8 cellular contexts compared by ENCODE assay signal in the genomic region with DNA sequence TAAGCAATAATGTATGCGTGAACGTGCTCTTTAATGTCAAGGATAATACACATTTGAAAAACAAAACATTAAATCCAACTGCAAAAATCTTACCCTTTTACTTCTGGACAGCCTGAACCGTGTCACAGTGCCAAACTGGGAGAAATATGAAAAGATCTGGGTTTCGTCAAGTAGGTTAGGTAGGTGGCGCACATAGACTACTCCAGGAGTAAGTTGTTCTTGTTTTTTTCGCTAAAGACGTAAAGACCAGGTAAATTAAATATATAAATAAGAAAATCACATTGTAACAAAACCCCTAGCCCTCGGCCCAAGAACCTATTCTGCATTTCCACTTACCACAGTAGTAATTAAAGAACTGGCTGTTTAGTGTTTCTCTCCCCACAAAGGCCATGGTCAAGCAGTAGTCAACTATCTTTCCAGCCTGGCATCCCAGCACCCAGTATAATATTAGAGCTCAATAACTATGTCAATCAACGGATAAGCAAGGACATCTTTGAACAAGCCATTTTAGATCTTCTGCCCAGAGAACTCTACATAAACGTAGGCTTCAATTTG. TPM values are rescaled to one million over a fixed set of nuclear protein-coding genes. Genes with fewer than 3 reads are reported as not detected.
A peak's percentile ranks its signal among the peaks of the same experiment; 100 is the strongest.
DNase-seq lines count a peak whose midpoint lies in the region; ATAC-seq and TF ChIP-seq lines count a peak whose summit lies in the region.

No MANE protein-coding gene starts in this region.

- H3K36me3 ChIP-seq in naive thymus-derived CD4-positive, alpha-beta T cell (ENCODE audit: control insufficient read depth in 2 of 3, insufficient read depth in 3 of 3, low read length in 3 of 3): peaks cover 10 to 33% (median 19%) of the 10 kb centered on the region in 3 experiments

- H3K4me1 Mint-ChIP-seq in naive thymus-derived CD4-positive, alpha-beta T cell: peaks cover 20 to 63% (median 48%) of the 10 kb centered on the region in 7 donors

- peaks cover 12 to 24% (median 15%) of the 10 kb centered on the region in 5 donors for H3K36me3 Mint-ChIP-seq in naive thymus-derived CD4-positive, alpha-beta T cell

- H3K4me1 ChIP-seq in naive thymus-derived CD4-positive, alpha-beta T cell (ENCODE audit: control insufficient read depth in 2 of 2, insufficient read depth in 2 of 2, low read length in 2 of 2): peaks cover 13 to 19% of the 10 kb centered on the region in 2 donors

- CTCF ChIA-PET in naive thymus-derived CD4-positive, alpha-beta T cell (lab: Charles Lee): no interaction called here

- peak overlapping the region; percentile 81 to 99 (median 95) for H3K4me3 Mint-ChIP-seq in naive thymus-derived CD4-positive, alpha-beta T cell

- H3K27ac ChIP-seq in naive thymus-derived CD4-positive, alpha-beta T cell (ENCODE audit: low read depth, low read length): peak overlapping the region; percentile 89

- no peaks in the 10 kb centered on the region for H3K9me3 Mint-ChIP-seq in naive thymus-derived CD4-positive, alpha-beta T cell

- POLR2A ChIA-PET in naive thymus-derived CD4-positive, alpha-beta T cell (lab: Charles Lee): interaction anchor here (0.7 to 4.6 kb wide), 6 partner anchors 20 to 1749 kb away, joined by 3 to 61 read pairs (median 16); a partner anchor contains a TSS

- peak overlapping the region; percentile 85 to 99 (median 97) for H3K27ac Mint-ChIP-seq in naive thymus-derived CD4-positive, alpha-beta T cell

- ATAC-seq in naive thymus-derived CD4-positive, alpha-beta T cell: no peak
- no peak for ATAC-seq in HG03439 (IDR thresholded peaks at IDR 0.05; ENCODE audit: unreplicated experiment)

- TF ChIP-seq CTCF in choroid plexus epithelial cell (conservative IDR thresholded peaks at IDR 0.05; ENCODE audit: low read depth, low read length): peak; percentile 1

- H3K9me3 ChIP-seq in naive thymus-derived CD4-positive, alpha-beta T cell (ENCODE audit: control insufficient read depth in 2 of 3, low read length in 3 of 3): no peaks in the 10 kb centered on the region

- peak overlapping the region; percentile 97 for H3K4me3 ChIP-seq in choroid plexus epithelial cell (ENCODE audit: low read depth, low read length)
- H3K4me3 ChIP-seq in naive thymus-derived CD4-positive, alpha-beta T cell (ENCODE audit: low read length): peak overlapping the region; percentile 80

- no peaks in the 10 kb centered on the region for H3K27me3 ChIP-seq in naive thymus-derived CD4-positive, alpha-beta T cell (ENCODE audit: control insufficient read depth in 2 of 2, insufficient read depth in 2 of 2, low read length in 2 of 2)

- intact Hi-C loops in naive thymus-derived CD4-positive, alpha-beta T cell (cut with micrococcal nuclease): loop anchor here (1.0 to 5.0 kb wide), 9 partner anchors 20 to 1977 kb away; a partner anchor contains a TSS

- H3K27me3 Mint-ChIP-seq in naive thymus-derived CD4-positive, alpha-beta T cell: no peaks in the 10 kb centered on the region

- DNase-seq in DMS 273 (lab: John Stamatoyannopoulos, UW; ENCODE audit: unreplicated experiment): peak; percentile 41
- no peak for DNase-seq in DMS 273 treated with DMSO at 0.1 percent for 48 hours (lab: John Stamatoyannopoulos, UW)
- DNase-seq in NCI-H526 treated with DMSO at 0.1 percent for 48 hours (lab: John Stamatoyannopoulos, UW): peak; percentile 48
- peak; percentile 35 for DNase-seq in choroid plexus epithelial cell (ENCODE audit: low read depth)
- DNase-seq in naive thymus-derived CD4-positive, alpha-beta T cell: peak in 2 of 9 donors; percentile 16 to 20
- DNase-seq in stimulated activated CD4-positive, alpha-beta T cell treated with anti-CD3 and anti-CD28 coated beads, Interleukin-4, amount 100 ng/mL, for 1 hour: no peak
- DNase-seq in pons (ENCODE audit: low spot score): no peak

RNA-seq across cellular contexts. Expression of a gene that starts 1.1 kb away (rescaled TPM):
- 10 to 100 TPM; 35.3 to 88.1 (median 71.9) TPM for total RNA-seq in naive thymus-derived CD4-positive, alpha-beta T cell
- polyA plus RNA-seq in naive thymus-derived CD4-positive, alpha-beta T cell: 10 to 100 TPM; 75.5 to 75.8 TPM

RNA-seq across cellular contexts. Expression of a gene that starts 19.9 kb away (rescaled TPM):
- 10 to 100 TPM; 35.8 to 65.8 (median 58.3) TPM for total RNA-seq in naive thymus-derived CD4-positive, alpha-beta T cell
- 10 to 100 TPM; 76.3 to 87.2 TPM for polyA plus RNA-seq in naive thymus-derived CD4-positive, alpha-beta T cell

Comparison
In these comparisons a context has a peak if more than half of its experiments do, and no peak if none do; other contexts are left out.
1. DNase-seq: peak in DMS 273 (single experiment), NCI-H526 treated with DMSO at 0.1 percent for 48 hours (single experiment) and choroid plexus epithelial cell (single experiment); none in DMS 273 treated with DMSO at 0.1 percent for 48 hours (single experiment), stimulated activated CD4-positive, alpha-beta T cell treated with anti-CD3 and anti-CD28 coated beads, Interleukin-4, amount 100 ng/mL, for 1 hour (single experiment) and pons (single experiment).